In the genomic region with DNA sequence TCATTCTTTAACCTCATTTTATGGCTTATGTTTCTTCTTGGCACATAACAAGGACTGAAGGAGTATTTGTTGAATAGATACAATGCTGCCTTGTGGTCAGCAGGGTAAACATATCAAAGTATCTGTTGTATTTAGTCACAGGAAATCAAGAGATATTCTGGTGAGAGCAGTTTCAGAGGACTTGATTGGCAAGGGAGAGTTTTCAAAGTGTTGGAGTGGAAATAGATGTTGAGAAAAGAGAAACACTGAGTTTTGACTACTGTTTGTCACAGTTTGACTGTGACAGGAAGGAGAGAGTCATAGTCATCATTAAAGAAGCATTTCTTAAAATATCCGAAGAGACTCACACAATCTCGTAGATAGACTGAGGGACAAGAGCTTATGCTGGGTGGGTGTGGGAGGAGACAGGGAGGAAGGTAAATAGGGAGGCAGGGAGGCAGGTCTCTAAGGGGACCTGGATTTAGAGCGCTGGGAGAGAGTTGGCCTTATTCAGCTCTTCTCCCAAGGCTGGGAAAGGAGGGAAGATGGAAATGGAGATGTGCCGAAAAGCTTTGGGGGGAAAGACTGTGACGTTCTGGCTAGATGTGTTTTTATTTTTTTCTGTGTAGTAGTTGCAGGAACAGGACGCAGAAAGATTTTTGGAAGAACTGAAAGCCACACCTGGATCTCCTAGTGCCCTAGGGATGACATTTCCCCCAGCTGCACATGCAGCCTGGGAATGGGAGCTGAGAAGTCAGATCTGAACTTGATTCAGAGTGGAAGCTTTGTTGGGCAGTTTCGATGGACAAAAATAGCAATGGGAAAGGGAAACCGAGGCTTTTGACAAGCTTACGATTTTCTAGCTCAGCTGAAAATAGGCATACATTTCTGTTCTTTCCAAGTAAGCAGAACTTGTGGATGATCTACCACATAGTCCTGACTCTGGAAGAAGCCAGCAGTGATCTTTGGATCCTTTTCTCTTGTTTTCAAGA, we compare ENCODE assay signal across 8 cellular contexts.
DNase-seq lines count a peak whose midpoint lies in the region; ATAC-seq, FAIRE-seq and TF ChIP-seq lines count a peak whose summit lies in the region.

No MANE protein-coding gene starts in this region.

- H3K27ac Mint-ChIP-seq in activated naive CD8-positive, alpha-beta T cell treated with anti-CD3 and anti-CD28 coated beads, Interleukin-2, amount 50 U/mL, for 24 hours = no peak overlapping the region
- H3K27ac Mint-ChIP-seq in activated naive CD8-positive, alpha-beta T cell treated with anti-CD3 and anti-CD28 coated beads for 36 hours = no peak overlapping the region
- H3K27ac Mint-ChIP-seq in osteocyte (ENCODE audit: unreplicated experiment) = no peak overlapping the region

- peaks cover 13% of the 10 kb centered on the region for H3K4me1 Mint-ChIP-seq in activated naive CD8-positive, alpha-beta T cell treated with anti-CD3 and anti-CD28 coated beads, Interleukin-2, amount 50 U/mL, for 24 hours
- peaks cover 2% of the 10 kb centered on the region for H3K4me1 Mint-ChIP-seq in activated naive CD8-positive, alpha-beta T cell treated with anti-CD3 and anti-CD28 coated beads for 36 hours
- H3K4me1 Mint-ChIP-seq in osteocyte (ENCODE audit: unreplicated experiment) = no peaks in the 10 kb centered on the region

- no peak for DNase-seq in activated naive CD8-positive, alpha-beta T cell treated with anti-CD3 and anti-CD28 coated beads, Interleukin-2, amount 50 U/mL, for 24 hours
- no peak for DNase-seq in activated naive CD8-positive, alpha-beta T cell treated with anti-CD3 and anti-CD28 coated beads for 36 hours
- DNase-seq in NCI-H2196 (lab: John Stamatoyannopoulos, UW; ENCODE audit: unreplicated experiment) (peak; percentile 43), urothelium cell line (ENCODE audit: low spot score) (peak; percentile 35), cortex of kidney (lab: John Stamatoyannopoulos, UW) (no peak), osteocyte (ENCODE audit: extremely low spot score, unreplicated experiment) (no peak)
- DNase-seq in activated naive CD4-positive, alpha-beta T cell (lab: John Stamatoyannopoulos, UW) = no peak

- H3K36me3 Mint-ChIP-seq in activated naive CD8-positive, alpha-beta T cell treated with anti-CD3 and anti-CD28 coated beads, Interleukin-2, amount 50 U/mL, for 24 hours (ENCODE audit: low read depth) = no peaks in the 10 kb centered on the region
- H3K36me3 Mint-ChIP-seq in activated naive CD8-positive, alpha-beta T cell treated with anti-CD3 and anti-CD28 coated beads for 36 hours = no peaks in the 10 kb centered on the region
- peaks cover 3% of the 10 kb centered on the region for H3K36me3 Mint-ChIP-seq in osteocyte (ENCODE audit: unreplicated experiment)

- no peak for FAIRE-seq in urothelium cell line (lab: Jason Lieb, UNC)

- ATAC-seq in activated naive CD8-positive, alpha-beta T cell treated with anti-CD3 and anti-CD28 coated beads, Interleukin-2, amount 50 U/mL, for 24 hours = peak; percentile 49
- peak; percentile 86 for ATAC-seq in HG02759 (IDR thresholded peaks at IDR 0.05; ENCODE audit: unreplicated experiment)

- no peak overlapping the region for H3K4me3 Mint-ChIP-seq in activated naive CD8-positive, alpha-beta T cell treated with anti-CD3 and anti-CD28 coated beads, Interleukin-2, amount 50 U/mL, for 24 hours
- no peak overlapping the region for H3K4me3 Mint-ChIP-seq in activated naive CD8-positive, alpha-beta T cell treated with anti-CD3 and anti-CD28 coated beads for 36 hours
- no peak overlapping the region for H3K4me3 Mint-ChIP-seq in osteocyte (ENCODE audit: unreplicated experiment)

- no peaks in the 10 kb centered on the region for H3K9me3 Mint-ChIP-seq in activated naive CD8-positive, alpha-beta T cell treated with anti-CD3 and anti-CD28 coated beads, Interleukin-2, amount 50 U/mL, for 24 hours
- H3K9me3 Mint-ChIP-seq in activated naive CD8-positive, alpha-beta T cell treated with anti-CD3 and anti-CD28 coated beads for 36 hours = no peaks in the 10 kb centered on the region
- no peaks in the 10 kb centered on the region for H3K9me3 Mint-ChIP-seq in osteocyte (ENCODE audit: unreplicated experiment)

- no peak for TF ChIP-seq CTCF in osteocyte (IDR thresholded peaks at IDR 0.05)

- peaks cover 14% of the 10 kb centered on the region for H3K27me3 Mint-ChIP-seq in activated naive CD8-positive, alpha-beta T cell treated with anti-CD3 and anti-CD28 coated beads, Interleukin-2, amount 50 U/mL, for 24 hours
- H3K27me3 Mint-ChIP-seq in activated naive CD8-positive, alpha-beta T cell treated with anti-CD3 and anti-CD28 coated beads for 36 hours = peaks cover 30% of the 10 kb centered on the region
- peaks cover 8% of the 10 kb centered on the region for H3K27me3 Mint-ChIP-seq in osteocyte (ENCODE audit: unreplicated experiment)

Comparison
In these comparisons a context has a peak if more than half of its experiments do, and no peak if none do; other contexts are left out.
1. DNase-seq: peak in NCI-H2196 (single experiment) and urothelium cell line (single experiment); none in activated naive CD8-positive, alpha-beta T cell treated with anti-CD3 and anti-CD28 coated beads, Interleukin-2, amount 50 U/mL, for 24 hours (single experiment), activated naive CD8-positive, alpha-beta T cell treated with anti-CD3 and anti-CD28 coated beads for 36 hours (single experiment), cortex of kidney (single experiment), osteocyte (single experiment) and activated naive CD4-positive, alpha-beta T cell (0 of 4).